Comparison of ENCODE assay signal across 12 cellular contexts in genomic region chr20:41049451-41049850, GRCh38. TPM values are rescaled to one million over a fixed set of nuclear protein-coding genes. Genes with fewer than 3 reads are reported as not detected.
DNase-seq lines count a peak whose midpoint lies in the region; ATAC-seq and TF ChIP-seq lines count a peak whose summit lies in the region.
"Had no signal": no experiment of that assay in that cellular context is flagged by ENCODE, and none has a peak within 500 bp of the region (broad histone marks: within the 10 kb centered on the region; RNA-seq: fewer than 3 reads in every experiment).

No MANE protein-coding gene starts in this region.

- peaks cover 100% of the 10 kb centered on the region for H3K79me2 ChIP-seq in hepatocyte

- H3K9me3 Mint-ChIP-seq in activated naive CD4-positive, alpha-beta T cell treated with anti-CD3 and anti-CD28 coated beads, Interleukin-2, amount 10 ng/mL, durations not matched to agents 7 days and 5 days: peaks cover 4% of the 10 kb centered on the region

- no peak overlapping the region for H3K4me3 Mint-ChIP-seq in activated naive CD4-positive, alpha-beta T cell treated with anti-CD3 and anti-CD28 coated beads, Interleukin-2, amount 10 ng/mL, durations not matched to agents 7 days and 5 days

- peaks cover 82% of the 10 kb centered on the region for H3K4me1 Mint-ChIP-seq in activated naive CD4-positive, alpha-beta T cell treated with anti-CD3 and anti-CD28 coated beads, Interleukin-2, amount 10 ng/mL, durations not matched to agents 7 days and 5 days

- ATAC-seq in left cardiac atrium (no peak), GM21786 (IDR thresholded peaks at IDR 0.05; ENCODE audit: unreplicated experiment) (no peak), HG02610 (IDR thresholded peaks at IDR 0.05; ENCODE audit: unreplicated experiment) (no peak)

- no peak overlapping the region for H2AFZ ChIP-seq in hepatocyte

- peak overlapping the region; percentile 93 for H3K27ac Mint-ChIP-seq in activated naive CD4-positive, alpha-beta T cell treated with anti-CD3 and anti-CD28 coated beads, Interleukin-2, amount 10 ng/mL, durations not matched to agents 7 days and 5 days

- WGBS in hepatocyte (ENCODE audit: low lambda C conversion rate, missing lambda C conversion rate): 69% methylated on average over 3 of the region's 3 CpGs

- peaks cover 71% of the 10 kb centered on the region for H3K4me1 ChIP-seq in hepatocyte (ENCODE audit: insufficient read depth)
- peaks cover 14 to 88% (median 83%) of the 10 kb centered on the region in 5 donors for H3K4me1 ChIP-seq in subcutaneous abdominal adipose tissue (ENCODE audit: control insufficient read depth in 5 of 5, insufficient read depth in 5 of 5, low read length in 5 of 5)

- intact Hi-C loops in left cardiac atrium (cut with DNase I): no loop called here

- peaks cover 100% of the 10 kb centered on the region for H4K20me1 ChIP-seq in hepatocyte (ENCODE audit: insufficient read depth, poor library complexity, severe bottlenecking)

- H3K9me3 ChIP-seq in hepatocyte (ENCODE audit: low read depth) (no peaks in the 10 kb centered on the region), subcutaneous abdominal adipose tissue (ENCODE audit: control insufficient read depth in 5 of 5, low read length in 5 of 5) (no peaks in the 10 kb centered on the region)

- no peaks in the 10 kb centered on the region for H3K27me3 ChIP-seq in hepatocyte
- H3K27me3 ChIP-seq in subcutaneous abdominal adipose tissue (ENCODE audit: control insufficient read depth in 5 of 5, insufficient read depth in 4 of 5, low read length in 5 of 5): no peaks in the 10 kb centered on the region

- CTCF ChIA-PET in activated naive CD4-positive, alpha-beta T cell treated with anti-CD3 and anti-CD28 coated beads, Interleukin-2, amount 10 ng/mL, durations not matched to agents 7 days and 5 days (lab: Charles Lee): interaction anchor here (0.8 to 5.4 kb wide), 3 partner anchors 9 to 80 kb away, joined by 3 to 36 read pairs (median 3); no protein-coding TSS in a partner anchor

- H3K36me3 ChIP-seq in hepatocyte (replicated peaks; ENCODE audit: insufficient read depth, low read depth) (no peaks in the 10 kb centered on the region), subcutaneous abdominal adipose tissue (ENCODE audit: control insufficient read depth in 5 of 5, insufficient read depth in 5 of 5, low read length in 5 of 5) (no peaks in the 10 kb centered on the region)

- H3K4me3 ChIP-seq in hepatocyte (no peak overlapping the region), subcutaneous abdominal adipose tissue (ENCODE audit: low read depth in 1 of 5, low read length in 5 of 5) (no peak overlapping the region)

- TF ChIP-seq CTCF in hepatocyte (IDR thresholded peaks at IDR 0.05; ENCODE audit: poor library complexity): no peak

- no peaks in the 10 kb centered on the region for H3K27me3 Mint-ChIP-seq in activated naive CD4-positive, alpha-beta T cell treated with anti-CD3 and anti-CD28 coated beads, Interleukin-2, amount 10 ng/mL, durations not matched to agents 7 days and 5 days

- H3K4me2 ChIP-seq in hepatocyte: peak overlapping the region; percentile 60

- peak overlapping the region in 2 of 5 donors; percentile 26 to 61 for H3K9ac ChIP-seq in subcutaneous abdominal adipose tissue (ENCODE audit: low read length in 5 of 5)

- no peaks in the 10 kb centered on the region for H3K9me2 ChIP-seq in hepatocyte (replicated peaks; ENCODE audit: insufficient read depth)

- peaks cover 23% of the 10 kb centered on the region for H3K36me3 Mint-ChIP-seq in activated naive CD4-positive, alpha-beta T cell treated with anti-CD3 and anti-CD28 coated beads, Interleukin-2, amount 10 ng/mL, durations not matched to agents 7 days and 5 days

- no peak overlapping the region for H3K27ac ChIP-seq in hepatocyte
- peak overlapping the region; percentile 90 for H3K27ac ChIP-seq in subcutaneous abdominal adipose tissue (ENCODE audit: low read depth, low read length)

- DNase-seq in activated naive CD4-positive, alpha-beta T cell treated with anti-CD3 and anti-CD28 coated beads, Interleukin-2, amount 10 ng/mL, durations not matched to agents 7 days and 5 days: no peak
- DNase-seq in activated naive CD4-positive, alpha-beta T cell (lab: John Stamatoyannopoulos, UW): no peak
- DNase-seq in RPMI8226: peak; percentile 50
- no peak for DNase-seq in hepatocyte (ENCODE audit: low spot score)
- DNase-seq in left cardiac atrium: no peak
- DNase-seq: dermis blood vessel endothelial cell; mammary epithelial cell; stimulated activated CD4-positive, alpha-beta T cell treated with anti-CD3 and anti-CD28 coated beads, Interleukin-12 subunit alpha, Interleukin-12 subunit beta, amount 100 ng/mL, for 4 hours; stimulated activated naive CD4-positive, alpha-beta T cell treated with Interleukin-2 at 50 U/mL for 16 hours had no signal

RNA-seq across cellular contexts. Expression of gene TOP1, which starts 20.8 kb away (rescaled TPM):
- total RNA-seq in hepatocyte: 38.2 and 39.9 TPM in 2 replicates
- 28.3 and 33.3 TPM in 2 replicates for polyA plus RNA-seq in hepatocyte
- total RNA-seq in left cardiac atrium: 10 to 100 TPM; 26.8 to 30.4 TPM
